1 cellular context compared by ENCODE assay signal in the genomic region with DNA sequence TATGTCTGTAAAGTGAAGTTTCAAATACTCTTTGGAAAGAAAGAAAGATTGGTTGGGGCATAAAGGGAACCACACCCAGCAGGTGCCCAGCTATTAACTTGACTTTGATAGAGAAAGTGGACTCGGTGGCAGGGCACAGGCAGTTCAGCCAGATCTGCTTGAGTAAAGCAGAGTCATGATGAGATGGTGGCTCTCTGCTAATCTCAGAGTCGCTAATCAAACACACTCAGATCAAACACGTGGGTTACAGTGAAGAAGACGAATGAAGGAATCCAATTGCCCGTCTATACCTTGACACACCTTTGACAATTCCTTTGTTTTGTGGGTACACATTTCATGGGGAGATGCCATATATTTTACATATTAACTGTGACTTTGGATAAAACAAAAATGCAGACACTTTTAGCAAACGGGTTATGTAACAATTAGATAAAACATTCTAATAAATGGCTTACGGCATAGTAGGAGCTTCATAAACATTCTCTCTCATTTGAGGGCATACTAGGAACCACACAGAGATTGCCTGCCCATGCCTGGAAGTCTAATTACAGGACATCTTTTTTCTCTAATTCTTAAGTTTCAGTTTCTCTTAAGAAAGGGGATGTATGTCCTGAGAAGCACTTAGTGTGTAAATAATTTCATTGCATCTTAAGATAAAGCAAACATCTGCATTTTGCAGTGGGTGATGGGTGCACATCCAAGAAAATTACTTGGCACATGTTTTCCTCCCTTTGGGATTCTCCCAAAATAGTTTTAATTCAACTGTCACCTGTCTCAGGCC.
TF ChIP-seq lines count a peak whose summit lies in the region.

No MANE protein-coding gene starts in this region.

TF ChIP-seq in K562, 482 proteins besides CTCF, POLR2A, EP300 and RAD21 (continued from another document and continues in another):
- no peak for TF ChIP-seq NUFIP1 (IDR thresholded peaks at IDR 0.05; ENCODE audit: partially characterized antibody)
- no peak for TF ChIP-seq HNRNPK (IDR thresholded peaks at IDR 0.05; ENCODE audit: low read depth, low read length, poor library complexity, severe bottlenecking)
- no peak for TF ChIP-seq TAF9B (IDR thresholded peaks at IDR 0.05; ENCODE audit: partially characterized antibody)
- TF ChIP-seq, protein P1, sequence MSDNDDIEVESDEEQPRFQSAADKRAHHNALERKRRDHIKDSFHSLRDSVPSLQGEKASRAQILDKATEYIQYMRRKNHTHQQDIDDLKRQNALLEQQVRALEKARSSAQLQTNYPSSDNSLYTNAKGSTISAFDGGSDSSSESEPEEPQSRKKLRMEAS (CRISPR knock-in tag; IDR thresholded peaks at IDR 0.05) = no peak
- no peak for TF ChIP-seq ZNF785 (CRISPR knock-in tag; IDR thresholded peaks at IDR 0.05)
- TF ChIP-seq ZNF23 (CRISPR knock-in tag; IDR thresholded peaks at IDR 0.05) = no peak
- TF ChIP-seq HDAC6 (IDR thresholded peaks at IDR 0.05; ENCODE audit: low read depth, low read length) = no peak
- TF ChIP-seq ASH1L (IDR thresholded peaks at IDR 0.05; ENCODE audit: borderline replicate concordance, low read depth, partially characterized antibody) = no peak
- TF ChIP-seq SMARCB1 (IDR thresholded peaks at IDR 0.05; ENCODE audit: insufficient read length, low read depth) = no peak
- no peak for TF ChIP-seq KDM5B (IDR thresholded peaks at IDR 0.05; ENCODE audit: insufficient replicate concordance, low read depth, low read length)
- TF ChIP-seq, protein P2, sequence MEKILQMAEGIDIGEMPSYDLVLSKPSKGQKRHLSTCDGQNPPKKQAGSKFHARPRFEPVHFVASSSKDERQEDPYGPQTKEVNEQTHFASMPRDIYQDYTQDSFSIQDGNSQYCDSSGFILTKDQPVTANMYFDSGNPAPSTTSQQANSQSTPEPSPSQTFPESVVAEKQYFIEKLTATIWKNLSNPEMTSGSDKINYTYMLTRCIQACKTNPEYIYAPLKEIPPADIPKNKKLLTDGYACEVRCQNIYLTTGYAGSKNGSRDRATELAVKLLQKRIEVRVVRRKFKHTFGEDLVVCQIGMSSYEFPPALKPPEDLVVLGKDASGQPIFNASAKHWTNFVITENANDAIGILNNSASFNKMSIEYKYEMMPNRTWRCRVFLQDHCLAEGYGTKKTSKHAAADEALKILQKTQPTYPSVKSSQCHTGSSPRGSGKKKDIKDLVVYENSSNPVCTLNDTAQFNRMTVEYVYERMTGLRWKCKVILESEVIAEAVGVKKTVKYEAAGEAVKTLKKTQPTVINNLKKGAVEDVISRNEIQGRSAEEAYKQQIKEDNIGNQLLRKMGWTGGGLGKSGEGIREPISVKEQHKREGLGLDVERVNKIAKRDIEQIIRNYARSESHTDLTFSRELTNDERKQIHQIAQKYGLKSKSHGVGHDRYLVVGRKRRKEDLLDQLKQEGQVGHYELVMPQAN (IDR thresholded peaks at IDR 0.05; ENCODE audit: borderline replicate concordance) = no peak
- 0 out of 2 replicates have a peak, but pooled peaks have one; percentile 4 for TF ChIP-seq NFIC (IDR thresholded peaks at IDR 0.05)
- no peak for TF ChIP-seq ZBED1 (IDR thresholded peaks at IDR 0.05)
- TF ChIP-seq MAFK (IDR thresholded peaks at IDR 0.05; ENCODE audit: low read length) = peak; percentile 66; the same call in 1 of the 2 replicates
- TF ChIP-seq, protein P3, sequence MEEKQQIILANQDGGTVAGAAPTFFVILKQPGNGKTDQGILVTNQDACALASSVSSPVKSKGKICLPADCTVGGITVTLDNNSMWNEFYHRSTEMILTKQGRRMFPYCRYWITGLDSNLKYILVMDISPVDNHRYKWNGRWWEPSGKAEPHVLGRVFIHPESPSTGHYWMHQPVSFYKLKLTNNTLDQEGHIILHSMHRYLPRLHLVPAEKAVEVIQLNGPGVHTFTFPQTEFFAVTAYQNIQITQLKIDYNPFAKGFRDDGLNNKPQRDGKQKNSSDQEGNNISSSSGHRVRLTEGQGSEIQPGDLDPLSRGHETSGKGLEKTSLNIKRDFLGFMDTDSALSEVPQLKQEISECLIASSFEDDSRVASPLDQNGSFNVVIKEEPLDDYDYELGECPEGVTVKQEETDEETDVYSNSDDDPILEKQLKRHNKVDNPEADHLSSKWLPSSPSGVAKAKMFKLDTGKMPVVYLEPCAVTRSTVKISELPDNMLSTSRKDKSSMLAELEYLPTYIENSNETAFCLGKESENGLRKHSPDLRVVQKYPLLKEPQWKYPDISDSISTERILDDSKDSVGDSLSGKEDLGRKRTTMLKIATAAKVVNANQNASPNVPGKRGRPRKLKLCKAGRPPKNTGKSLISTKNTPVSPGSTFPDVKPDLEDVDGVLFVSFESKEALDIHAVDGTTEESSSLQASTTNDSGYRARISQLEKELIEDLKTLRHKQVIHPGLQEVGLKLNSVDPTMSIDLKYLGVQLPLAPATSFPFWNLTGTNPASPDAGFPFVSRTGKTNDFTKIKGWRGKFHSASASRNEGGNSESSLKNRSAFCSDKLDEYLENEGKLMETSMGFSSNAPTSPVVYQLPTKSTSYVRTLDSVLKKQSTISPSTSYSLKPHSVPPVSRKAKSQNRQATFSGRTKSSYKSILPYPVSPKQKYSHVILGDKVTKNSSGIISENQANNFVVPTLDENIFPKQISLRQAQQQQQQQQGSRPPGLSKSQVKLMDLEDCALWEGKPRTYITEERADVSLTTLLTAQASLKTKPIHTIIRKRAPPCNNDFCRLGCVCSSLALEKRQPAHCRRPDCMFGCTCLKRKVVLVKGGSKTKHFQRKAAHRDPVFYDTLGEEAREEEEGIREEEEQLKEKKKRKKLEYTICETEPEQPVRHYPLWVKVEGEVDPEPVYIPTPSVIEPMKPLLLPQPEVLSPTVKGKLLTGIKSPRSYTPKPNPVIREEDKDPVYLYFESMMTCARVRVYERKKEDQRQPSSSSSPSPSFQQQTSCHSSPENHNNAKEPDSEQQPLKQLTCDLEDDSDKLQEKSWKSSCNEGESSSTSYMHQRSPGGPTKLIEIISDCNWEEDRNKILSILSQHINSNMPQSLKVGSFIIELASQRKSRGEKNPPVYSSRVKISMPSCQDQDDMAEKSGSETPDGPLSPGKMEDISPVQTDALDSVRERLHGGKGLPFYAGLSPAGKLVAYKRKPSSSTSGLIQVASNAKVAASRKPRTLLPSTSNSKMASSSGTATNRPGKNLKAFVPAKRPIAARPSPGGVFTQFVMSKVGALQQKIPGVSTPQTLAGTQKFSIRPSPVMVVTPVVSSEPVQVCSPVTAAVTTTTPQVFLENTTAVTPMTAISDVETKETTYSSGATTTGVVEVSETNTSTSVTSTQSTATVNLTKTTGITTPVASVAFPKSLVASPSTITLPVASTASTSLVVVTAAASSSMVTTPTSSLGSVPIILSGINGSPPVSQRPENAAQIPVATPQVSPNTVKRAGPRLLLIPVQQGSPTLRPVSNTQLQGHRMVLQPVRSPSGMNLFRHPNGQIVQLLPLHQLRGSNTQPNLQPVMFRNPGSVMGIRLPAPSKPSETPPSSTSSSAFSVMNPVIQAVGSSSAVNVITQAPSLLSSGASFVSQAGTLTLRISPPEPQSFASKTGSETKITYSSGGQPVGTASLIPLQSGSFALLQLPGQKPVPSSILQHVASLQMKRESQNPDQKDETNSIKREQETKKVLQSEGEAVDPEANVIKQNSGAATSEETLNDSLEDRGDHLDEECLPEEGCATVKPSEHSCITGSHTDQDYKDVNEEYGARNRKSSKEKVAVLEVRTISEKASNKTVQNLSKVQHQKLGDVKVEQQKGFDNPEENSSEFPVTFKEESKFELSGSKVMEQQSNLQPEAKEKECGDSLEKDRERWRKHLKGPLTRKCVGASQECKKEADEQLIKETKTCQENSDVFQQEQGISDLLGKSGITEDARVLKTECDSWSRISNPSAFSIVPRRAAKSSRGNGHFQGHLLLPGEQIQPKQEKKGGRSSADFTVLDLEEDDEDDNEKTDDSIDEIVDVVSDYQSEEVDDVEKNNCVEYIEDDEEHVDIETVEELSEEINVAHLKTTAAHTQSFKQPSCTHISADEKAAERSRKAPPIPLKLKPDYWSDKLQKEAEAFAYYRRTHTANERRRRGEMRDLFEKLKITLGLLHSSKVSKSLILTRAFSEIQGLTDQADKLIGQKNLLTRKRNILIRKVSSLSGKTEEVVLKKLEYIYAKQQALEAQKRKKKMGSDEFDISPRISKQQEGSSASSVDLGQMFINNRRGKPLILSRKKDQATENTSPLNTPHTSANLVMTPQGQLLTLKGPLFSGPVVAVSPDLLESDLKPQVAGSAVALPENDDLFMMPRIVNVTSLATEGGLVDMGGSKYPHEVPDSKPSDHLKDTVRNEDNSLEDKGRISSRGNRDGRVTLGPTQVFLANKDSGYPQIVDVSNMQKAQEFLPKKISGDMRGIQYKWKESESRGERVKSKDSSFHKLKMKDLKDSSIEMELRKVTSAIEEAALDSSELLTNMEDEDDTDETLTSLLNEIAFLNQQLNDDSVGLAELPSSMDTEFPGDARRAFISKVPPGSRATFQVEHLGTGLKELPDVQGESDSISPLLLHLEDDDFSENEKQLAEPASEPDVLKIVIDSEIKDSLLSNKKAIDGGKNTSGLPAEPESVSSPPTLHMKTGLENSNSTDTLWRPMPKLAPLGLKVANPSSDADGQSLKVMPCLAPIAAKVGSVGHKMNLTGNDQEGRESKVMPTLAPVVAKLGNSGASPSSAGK (IDR thresholded peaks at IDR 0.05) = peak; percentile 75
- TF ChIP-seq HDAC8 (tag; IDR thresholded peaks at IDR 0.05) = no peak
- TF ChIP-seq KHSRP (IDR thresholded peaks at IDR 0.05) = no peak
- TF ChIP-seq TEAD2 (tag; IDR thresholded peaks at IDR 0.05) = no peak
- no peak for TF ChIP-seq ZNF184 (CRISPR knock-in tag; IDR thresholded peaks at IDR 0.05)
- TF ChIP-seq MYNN (IDR thresholded peaks at IDR 0.05) = no peak
- TF ChIP-seq MYNN (CRISPR knock-in tag; IDR thresholded peaks at IDR 0.05) = no peak
- TF ChIP-seq KDM1A (IDR thresholded peaks at IDR 0.05) = 0 out of 4 replicates have a peak, but pooled peaks of 1 of the 2 experiments have one; percentile 33
- TF ChIP-seq ZFPM2 (CRISPR knock-in tag; IDR thresholded peaks at IDR 0.05) = no peak
- TF ChIP-seq PCBP2 (IDR thresholded peaks at IDR 0.05; ENCODE audit: low read depth, low read length, poor library complexity, severe bottlenecking) = no peak
- TF ChIP-seq C11orf30 (IDR thresholded peaks at IDR 0.05; ENCODE audit: low read depth) = peak; percentile 77
- TF ChIP-seq POLR2H (tag; IDR thresholded peaks at IDR 0.05; ENCODE audit: low read depth) = no peak
- TF ChIP-seq DMBX1 (CRISPR knock-in tag; IDR thresholded peaks at IDR 0.05; ENCODE audit: borderline replicate concordance) = no peak
- TF ChIP-seq RBM15 (IDR thresholded peaks at IDR 0.05; ENCODE audit: insufficient read depth, low read length) = no peak
- TF ChIP-seq ARID1B (IDR thresholded peaks at IDR 0.05) = peak; percentile 78
- no peak for TF ChIP-seq KLF13 (tag; IDR thresholded peaks at IDR 0.05; ENCODE audit: borderline replicate concordance, low read depth)
- TF ChIP-seq, protein P4, sequence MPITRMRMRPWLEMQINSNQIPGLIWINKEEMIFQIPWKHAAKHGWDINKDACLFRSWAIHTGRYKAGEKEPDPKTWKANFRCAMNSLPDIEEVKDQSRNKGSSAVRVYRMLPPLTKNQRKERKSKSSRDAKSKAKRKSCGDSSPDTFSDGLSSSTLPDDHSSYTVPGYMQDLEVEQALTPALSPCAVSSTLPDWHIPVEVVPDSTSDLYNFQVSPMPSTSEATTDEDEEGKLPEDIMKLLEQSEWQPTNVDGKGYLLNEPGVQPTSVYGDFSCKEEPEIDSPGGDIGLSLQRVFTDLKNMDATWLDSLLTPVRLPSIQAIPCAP (CRISPR knock-in tag; IDR thresholded peaks at IDR 0.05; ENCODE audit: borderline replicate concordance) = no peak
- no peak for TF ChIP-seq CBX5 (IDR thresholded peaks at IDR 0.05; ENCODE audit: borderline replicate concordance, low read depth)
- no peak for TF ChIP-seq ZNF140 (CRISPR knock-in tag; IDR thresholded peaks at IDR 0.05)
- TF ChIP-seq HLTF (IDR thresholded peaks at IDR 0.05) = no peak
- TF ChIP-seq NCOA6 (IDR thresholded peaks at IDR 0.05) = no peak
- TF ChIP-seq EZH2 (IDR thresholded peaks at IDR 0.05; ENCODE audit: borderline replicate concordance, low read depth, low read length) = no peak
- TF ChIP-seq L3MBTL2 (IDR thresholded peaks at IDR 0.05) = peak; percentile 86
- no peak for TF ChIP-seq TCF7L2 (IDR thresholded peaks at IDR 0.05; ENCODE audit: low read depth, low read length)
- no peak for TF ChIP-seq U2AF1 (optimal IDR thresholded peaks at IDR 0.05; ENCODE audit: low read depth, low read length)
- no peak for TF ChIP-seq IRF2 (CRISPR knock-in tag; IDR thresholded peaks at IDR 0.05)
- TF ChIP-seq ZBTB34 (CRISPR knock-in tag; IDR thresholded peaks at IDR 0.05) = no peak
- TF ChIP-seq RFX5 (IDR thresholded peaks at IDR 0.05; ENCODE audit: low read depth, low read length) = no peak
- TF ChIP-seq SETDB1 (IDR thresholded peaks at IDR 0.05; ENCODE audit: low read length) = no peak
- no peak for TF ChIP-seq CBX3 (IDR thresholded peaks at IDR 0.05; ENCODE audit: borderline replicate concordance in 1 of 2, low read length in 2 of 2)
- no peak for TF ChIP-seq SAFB (IDR thresholded peaks at IDR 0.05; ENCODE audit: borderline replicate concordance, low read depth, low read length)
- no peak for TF ChIP-seq ZNF143 (CRISPR knock-in tag; IDR thresholded peaks at IDR 0.05)
- no peak for TF ChIP-seq CBX8 (IDR thresholded peaks at IDR 0.05; ENCODE audit: borderline replicate concordance, extremely low read depth, low read depth, low read length, poor library complexity, severe bottlenecking)
- no peak for TF ChIP-seq BMI1 (IDR thresholded peaks at IDR 0.05; ENCODE audit: low read length)
- no peak for TF ChIP-seq KDM4B (IDR thresholded peaks at IDR 0.05; ENCODE audit: borderline replicate concordance in 2 of 2, low read depth in 1 of 2)
- TF ChIP-seq RCOR1 (IDR thresholded peaks at IDR 0.05; ENCODE audit: borderline replicate concordance in 1 of 2, low read depth in 2 of 2, low read length in 2 of 2) = peak in 1 of 2 experiments; percentile 37; a peak in 1 of 4 replicates
- TF ChIP-seq RBBP5 (IDR thresholded peaks at IDR 0.05; ENCODE audit: borderline replicate concordance, insufficient read depth, low read length, poor library complexity, severe bottlenecking) = no peak
